Comparison of ENCODE assay signal across 15 cellular contexts in genomic region chr16:31350275-31351005, GRCh38. TPM values are rescaled to one million over a fixed set of nuclear protein-coding genes. Genes with fewer than 3 reads are reported as not detected.
DNase-seq lines count a peak whose midpoint lies in the region; ATAC-seq, FAIRE-seq and TF ChIP-seq lines count a peak whose summit lies in the region.
"Had no signal": no experiment of that assay in that cellular context is flagged by ENCODE, and none has a peak within 500 bp of the region (broad histone marks: within the 10 kb centered on the region; RNA-seq: fewer than 3 reads in every experiment).

No MANE protein-coding gene starts in this region.

- no peaks in the 10 kb centered on the region for H3K36me3 ChIP-seq in astrocyte (ENCODE audit: insufficient read depth, low read length)
- H3K36me3 ChIP-seq in naive thymus-derived CD4-positive, alpha-beta T cell (ENCODE audit: control insufficient read depth in 2 of 3, insufficient read depth in 3 of 3, low read length in 3 of 3): no peaks in the 10 kb centered on the region
- H3K36me3 ChIP-seq: ascending aorta had no signal

- no peaks in the 10 kb centered on the region for H4K20me1 ChIP-seq in astrocyte (ENCODE audit: insufficient read depth, low read length)

- H3K9ac ChIP-seq in astrocyte (ENCODE audit: low read length): no peak overlapping the region

- no peak for FAIRE-seq in astrocyte (lab: Jason Lieb, UNC)

- H3K4me3 ChIP-seq in astrocyte (ENCODE audit: insufficient read depth, low read depth, low read length): no peak overlapping the region
- no peak overlapping the region for H3K4me3 ChIP-seq in naive thymus-derived CD4-positive, alpha-beta T cell (ENCODE audit: low read length)
- H3K4me3 ChIP-seq: ascending aorta had no signal

- H3K27ac Mint-ChIP-seq in astrocyte (ENCODE audit: unreplicated experiment): no peak overlapping the region
- peak overlapping the region in 1 of 9 donors; percentile 83 for H3K27ac Mint-ChIP-seq in naive thymus-derived CD4-positive, alpha-beta T cell

- intact Hi-C loops in naive thymus-derived CD4-positive, alpha-beta T cell (cut with micrococcal nuclease): no loop called here

- H2AFZ ChIP-seq in astrocyte (ENCODE audit: low read depth, low read length): no peak overlapping the region

- no peaks in the 10 kb centered on the region for H3K9me3 Mint-ChIP-seq in astrocyte (ENCODE audit: unreplicated experiment)
- H3K9me3 Mint-ChIP-seq in naive thymus-derived CD4-positive, alpha-beta T cell: peaks cover 0 to 4% (median 0%) of the 10 kb centered on the region in 11 donors
- H3K9me3 Mint-ChIP-seq: CD8-positive, alpha-beta memory T cell had no signal

- H3K4me1 Mint-ChIP-seq in astrocyte (ENCODE audit: low read depth, unreplicated experiment): no peaks in the 10 kb centered on the region
- peaks cover 7 to 72% (median 12%) of the 10 kb centered on the region in 7 donors for H3K4me1 Mint-ChIP-seq in naive thymus-derived CD4-positive, alpha-beta T cell

- no peaks in the 10 kb centered on the region for H3K36me3 Mint-ChIP-seq in astrocyte (ENCODE audit: low read depth, unreplicated experiment)
- peaks cover 0 to 7% (median 0%) of the 10 kb centered on the region in 5 donors for H3K36me3 Mint-ChIP-seq in naive thymus-derived CD4-positive, alpha-beta T cell
- H3K36me3 Mint-ChIP-seq: CD8-positive, alpha-beta memory T cell had no signal

- DNase-seq in CD1c-positive myeloid dendritic cell (ENCODE audit: extremely low spot score): peak; percentile 91
- peak; percentile 48 for DNase-seq in KBM-7
- DNase-seq in astrocyte (ENCODE audit: low read depth): no peak
- DNase-seq in naive thymus-derived CD4-positive, alpha-beta T cell: no peak
- no peak for DNase-seq in NCI-H748 (lab: John Stamatoyannopoulos, UW; ENCODE audit: unreplicated experiment)
- no peak for DNase-seq in NCI-H1105 treated with DMSO at 0.1 percent for 48 hours (lab: John Stamatoyannopoulos, UW)
- DNase-seq in iPS-NIHi11 (ENCODE audit: low spot score): no peak
- DNase-seq in DMS 273 treated with DMSO at 0.1 percent for 48 hours (lab: John Stamatoyannopoulos, UW): no peak
- DNase-seq: CD8-positive, alpha-beta memory T cell; foreskin fibroblast; NCI-H1436 treated with DMSO at 0.1 percent for 48 hours; NCI-H524 had no signal

- no peak overlapping the region for H3K4me2 ChIP-seq in astrocyte (ENCODE audit: low read length)

- peak overlapping the region; percentile 68 for H3K4me3 Mint-ChIP-seq in astrocyte (ENCODE audit: unreplicated experiment)
- H3K4me3 Mint-ChIP-seq in naive thymus-derived CD4-positive, alpha-beta T cell: peak overlapping the region in 1 of 10 donors; percentile 58

- no peaks in the 10 kb centered on the region for H3K4me1 ChIP-seq in astrocyte (ENCODE audit: insufficient read depth, low read length)
- H3K4me1 ChIP-seq in naive thymus-derived CD4-positive, alpha-beta T cell (ENCODE audit: control insufficient read depth in 2 of 2, insufficient read depth in 2 of 2, low read length in 2 of 2): peaks cover 8 to 13% of the 10 kb centered on the region in 2 donors
- H3K4me1 ChIP-seq: ascending aorta had no signal

- H3K9me3 ChIP-seq in astrocyte (ENCODE audit: insufficient read depth, low read depth, low read length): peaks cover 3% of the 10 kb centered on the region
- H3K9me3 ChIP-seq in naive thymus-derived CD4-positive, alpha-beta T cell (ENCODE audit: control insufficient read depth in 2 of 3, low read length in 3 of 3): no peaks in the 10 kb centered on the region
- H3K9me3 ChIP-seq: ascending aorta had no signal

- in situ Hi-C loops in KBM-7 (cut with MboI; ENCODE audit: low pct_unique_long_range_greater_than_20kb, low sequenced_read_pairs): no loop called here

- ATAC-seq in naive thymus-derived CD4-positive, alpha-beta T cell: peak; percentile 47
- ATAC-seq: HCT116 had no signal

- H3K27me3 ChIP-seq in astrocyte (ENCODE audit: insufficient read depth, low read length): no peaks in the 10 kb centered on the region
- H3K27me3 ChIP-seq in naive thymus-derived CD4-positive, alpha-beta T cell (ENCODE audit: control insufficient read depth in 2 of 2, insufficient read depth in 2 of 2, low read length in 2 of 2): no peaks in the 10 kb centered on the region
- H3K27me3 ChIP-seq: ascending aorta had no signal

- CTCF ChIA-PET in naive thymus-derived CD4-positive, alpha-beta T cell (lab: Charles Lee): interaction anchor here (0.9 kb wide), 1 partner anchor 32 kb away, joined by 4 read pairs; no protein-coding TSS in a partner anchor

- TF ChIP-seq CTCF in astrocyte (IDR thresholded peaks at IDR 0.05; ENCODE audit: insufficient read depth, low read depth, low read length): no peak

- H3K27me3 Mint-ChIP-seq in astrocyte (ENCODE audit: low read depth, unreplicated experiment): peaks cover 40% of the 10 kb centered on the region
- H3K27me3 Mint-ChIP-seq in naive thymus-derived CD4-positive, alpha-beta T cell: peaks cover 0 to 2% (median 0%) of the 10 kb centered on the region in 5 donors

- no peaks in the 10 kb centered on the region for H3K79me2 ChIP-seq in astrocyte (ENCODE audit: insufficient read depth, low read length)

- no peak overlapping the region for H3K27ac ChIP-seq in astrocyte (ENCODE audit: low read depth, low read length)
- H3K27ac ChIP-seq in naive thymus-derived CD4-positive, alpha-beta T cell (ENCODE audit: low read depth, low read length): no peak overlapping the region

- POLR2A ChIA-PET in naive thymus-derived CD4-positive, alpha-beta T cell (lab: Charles Lee): no interaction called here

RNA-seq across cellular contexts. Expression of gene ITGAX, which starts 4.5 kb away (rescaled TPM):
- total RNA-seq in astrocyte: 0.27 TPM in 1 of 2 replicates, not detected in the other
- total RNA-seq in naive thymus-derived CD4-positive, alpha-beta T cell: 100 to 1,000 TPM in 1 of 5 experiments, 10 to 100 TPM in 2, 1 to 10 TPM in 2; 4.0 to 306 (median 40.2) TPM
- polyA plus RNA-seq in naive thymus-derived CD4-positive, alpha-beta T cell: under 1 TPM in 1 of 2 donors, not detected in 1; 0.05 TPM

RNA-seq across cellular contexts. Expression of gene ITGAD, which starts 42.7 kb away (rescaled TPM):
- total RNA-seq in astrocyte: not detected in 2 replicates
- 1 to 10 TPM in 1 of 5 experiments, under 1 TPM in 1, not detected in 3; 0.24 to 1.3 TPM for total RNA-seq in naive thymus-derived CD4-positive, alpha-beta T cell
- polyA plus RNA-seq in naive thymus-derived CD4-positive, alpha-beta T cell: not detected
- total RNA-seq: ascending aorta; CD8-positive, alpha-beta memory T cell; G401 had no signal

Comparison
In these comparisons a context has a peak if more than half of its experiments do, and no peak if none do; other contexts are left out.
1. DNase-seq: peak in CD1c-positive myeloid dendritic cell (single experiment) and KBM-7 (single experiment); none in astrocyte (single experiment), naive thymus-derived CD4-positive, alpha-beta T cell (0 of 9), NCI-H748 (single experiment), NCI-H1105 treated with DMSO at 0.1 percent for 48 hours (single experiment), iPS-NIHi11 (single experiment) and DMS 273 treated with DMSO at 0.1 percent for 48 hours (single experiment).